ENCODE assay signal across 8 cellular contexts in the genomic region with DNA sequence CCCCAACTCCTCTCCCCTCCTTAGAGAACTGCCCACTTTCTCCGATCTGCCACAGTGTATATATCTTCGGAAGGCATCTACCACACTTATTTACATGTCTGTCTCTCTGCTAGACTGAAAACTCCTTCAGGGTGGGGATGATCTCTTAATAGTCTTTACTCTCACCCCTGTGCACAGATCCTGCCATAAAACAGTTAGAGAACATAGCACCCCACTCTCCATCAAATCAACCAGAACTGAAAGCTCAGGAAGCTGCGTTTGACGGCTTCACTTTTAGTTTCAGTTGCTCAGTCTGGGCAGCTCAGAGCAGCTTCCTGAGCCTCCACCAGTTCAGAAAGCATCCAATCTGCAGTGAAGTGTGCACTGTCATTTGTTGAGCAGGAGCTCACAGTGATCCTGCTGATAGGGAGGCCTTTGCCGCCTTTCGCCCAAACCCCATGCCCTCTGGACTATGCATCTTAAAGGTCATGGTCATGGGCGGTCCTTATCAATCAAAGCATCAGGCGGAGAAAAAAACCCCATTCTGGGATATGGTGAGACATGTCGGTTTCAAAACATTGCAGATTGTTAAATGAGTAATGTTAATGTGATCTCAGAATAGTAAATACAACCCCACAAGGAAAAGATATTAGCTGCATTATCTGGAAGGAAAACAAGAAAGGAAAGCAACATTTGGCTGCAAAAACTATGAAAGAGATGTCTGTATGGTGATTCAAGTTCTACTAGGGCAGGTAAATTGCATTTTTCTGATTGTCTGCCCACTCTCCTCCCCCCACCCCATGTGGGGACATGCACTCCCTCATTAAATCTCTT.
A peak's percentile ranks its signal among the peaks of the same experiment; 100 is the strongest.
DNase-seq lines count a peak whose midpoint lies in the region; ATAC-seq lines count a peak whose summit lies in the region.

No MANE protein-coding gene starts in this region.

- DNase-seq in CD1c-positive myeloid dendritic cell (ENCODE audit: extremely low spot score) (peak; percentile 92), LHCN-M2 (ENCODE audit: low read depth) (peak; percentile 25), Right ventricle myocardium superior (no peak), NCI-H345 treated with DMSO at 0.1 percent for 48 hours (lab: John Stamatoyannopoulos, UW; ENCODE audit: unreplicated experiment) (no peak), dedifferentiated amniotic fluid mesenchymal stem cell (ENCODE audit: extremely low spot score) (no peak)
- DNase-seq in activated CD8-positive, alpha-beta memory T cell treated with anti-CD3 and anti-CD28 coated beads, Interleukin-2, amount 50 U/mL, for 48 hours = peak; percentile 79
- peak; percentile 66 to 73 for DNase-seq in stimulated activated CD4-positive, alpha-beta T cell treated with anti-CD3 and anti-CD28 coated beads, Interleukin-2, amount 100 ng/mL, for 24 hours

- intact Hi-C loops in Right ventricle myocardium superior (cut with DNase I) = no loop called here

- ATAC-seq in GM21528 (IDR thresholded peaks at IDR 0.05; ENCODE audit: low FRiP score, unreplicated experiment) (peak; percentile 65), Right ventricle myocardium superior (ENCODE audit: poor library complexity) (peak; percentile 68)

Comparison
In these comparisons a context has a peak if more than half of its experiments do, and no peak if none do; other contexts are left out.
1. DNase-seq: peak in CD1c-positive myeloid dendritic cell (single experiment), LHCN-M2 (single experiment), activated CD8-positive, alpha-beta memory T cell treated with anti-CD3 and anti-CD28 coated beads, Interleukin-2, amount 50 U/mL, for 48 hours (single experiment) and stimulated activated CD4-positive, alpha-beta T cell treated with anti-CD3 and anti-CD28 coated beads, Interleukin-2, amount 100 ng/mL, for 24 hours (2 of 2); none in Right ventricle myocardium superior (single experiment), NCI-H345 treated with DMSO at 0.1 percent for 48 hours (single experiment) and dedifferentiated amniotic fluid mesenchymal stem cell (single experiment).